In genomic region chr3:131260525-131260924, GRCh38 we compare ENCODE assay signal across 28 cellular contexts.
"Had no signal": no experiment of that assay in that cellular context is flagged by ENCODE, and none has a peak within 500 bp of the region (broad histone marks: within the 10 kb centered on the region; RNA-seq: fewer than 3 reads in every experiment).

No MANE protein-coding gene starts in this region.

- H3K27me3 Mint-ChIP-seq: activated B cell treated with CpG ODN at 0.5 μM for 24 hours; activated CD8-positive, alpha-beta memory T cell treated with anti-CD3 and anti-CD28 coated beads, Interleukin-2, amount 10 ng/mL, durations not matched to agents 7 days and 5 days had no signal

- H3K27ac ChIP-seq: body of pancreas, cardiac muscle cell, coronary artery, dorsolateral prefrontal cortex, neutrophil, ovary, prostate gland, thoracic aorta had no signal

- DNase-seq: activated B cell treated with CpG ODN at 0.5 μM for 24 hours; activated CD4-positive, alpha-beta T cell treated with anti-CD3 and anti-CD28 coated beads, Interleukin-2, amount 50 U/mL, for 1 hour; activated CD8-positive, alpha-beta memory T cell treated with anti-CD3 and anti-CD28 coated beads, Interleukin-2, amount 10 ng/mL, durations not matched to agents 7 days and 5 days; activated CD8-positive, alpha-beta T cell treated with anti-CD3 and anti-CD28 coated beads, Interleukin-2, amount 10 ng/mL, durations not matched to agents 7 days and 5 days; activated T-cell treated with anti-CD3 and anti-CD28 coated beads, Interleukin-2, amount 50 U/mL, for 48 hours; aorta; body of pancreas; cerebellar nuclear complex; dorsolateral prefrontal cortex; effector memory CD4-positive, alpha-beta T cell; foreskin melanocyte; left ventricle myocardium superior; naive B cell; nephron progenitor cell; ovary; retina; small intestine; stimulated activated CD4-positive, alpha-beta T cell treated with anti-CD3 and anti-CD28 coated beads, Interleukin-4, amount 100 ng/mL, for 24 hours had no signal

- H3K36me3 ChIP-seq: cardiac muscle cell, neutrophil, ovary, prostate gland, thoracic aorta had no signal

- H3K4me1 ChIP-seq: body of pancreas, prostate gland had no signal

- H3K27me3 ChIP-seq: body of pancreas, cardiac muscle cell, dorsolateral prefrontal cortex, neutrophil, ovary had no signal

- H3K4me3 Mint-ChIP-seq: activated B cell treated with CpG ODN at 0.5 μM for 24 hours; activated CD8-positive, alpha-beta memory T cell treated with anti-CD3 and anti-CD28 coated beads, Interleukin-2, amount 10 ng/mL, durations not matched to agents 7 days and 5 days; activated CD8-positive, alpha-beta T cell treated with anti-CD3 and anti-CD28 coated beads, Interleukin-2, amount 10 ng/mL, durations not matched to agents 7 days and 5 days; naive B cell; nephron progenitor cell; stimulated activated effector memory CD8-positive, alpha-beta T cell treated with anti-CD3 and anti-CD28 coated beads, Interleukin-12 subunit alpha, Interleukin-12 subunit beta, amount 100 ng/mL, for 72 hours; stimulated activated naive CD8-positive, alpha-beta T cell treated with anti-CD3 and anti-CD28 coated beads, Interleukin-15, Interleukin-2, amounts not matched to agents 100 ng/mL and 50 ng/mL, for 24 hours had no signal

- H3K27ac Mint-ChIP-seq: activated B cell treated with CpG ODN at 0.5 μM for 24 hours; activated CD8-positive, alpha-beta memory T cell treated with anti-CD3 and anti-CD28 coated beads, Interleukin-2, amount 10 ng/mL, durations not matched to agents 7 days and 5 days; activated CD8-positive, alpha-beta T cell treated with anti-CD3 and anti-CD28 coated beads, Interleukin-2, amount 10 ng/mL, durations not matched to agents 7 days and 5 days; activated naive CD4-positive, alpha-beta T cell treated with anti-CD3 and anti-CD28 coated beads, Interleukin-2, amount 50 U/mL, for 72 hours; activated T-helper 2 cell treated with anti-CD3 and anti-CD28 coated beads, Interferon-gamma antibody, Interleukin-2, Interleukin-4, amounts not matched to agents 10 μg/mL and 5 μg/mL and 100 μg/mL, durations not matched to agents 14 hours and 24 hours and 36 hours; nephron progenitor cell; stimulated activated effector memory CD8-positive, alpha-beta T cell treated with anti-CD3 and anti-CD28 coated beads, Interleukin-12 subunit alpha, Interleukin-12 subunit beta, amount 100 ng/mL, for 72 hours; stimulated activated naive CD8-positive, alpha-beta T cell treated with anti-CD3 and anti-CD28 coated beads, Interleukin-15, Interleukin-2, amounts not matched to agents 100 ng/mL and 50 ng/mL, for 24 hours had no signal

- ATAC-seq: activated CD8-positive, alpha-beta memory T cell treated with anti-CD3 and anti-CD28 coated beads, Interleukin-2, amount 10 ng/mL, durations not matched to agents 7 days and 5 days; activated CD8-positive, alpha-beta T cell treated with anti-CD3 and anti-CD28 coated beads, Interleukin-2, amount 10 ng/mL, durations not matched to agents 7 days and 5 days; activated naive CD4-positive, alpha-beta T cell treated with anti-CD3 and anti-CD28 coated beads, Interleukin-2, amount 50 U/mL, for 72 hours; body of pancreas; left ventricle myocardium superior; sciatic nerve; stimulated activated effector memory CD8-positive, alpha-beta T cell treated with anti-CD3 and anti-CD28 coated beads, Interleukin-12 subunit alpha, Interleukin-12 subunit beta, amount 100 ng/mL, for 72 hours had no signal

- H3K4me1 Mint-ChIP-seq: activated B cell treated with CpG ODN at 0.5 μM for 24 hours; activated CD8-positive, alpha-beta memory T cell treated with anti-CD3 and anti-CD28 coated beads, Interleukin-2, amount 10 ng/mL, durations not matched to agents 7 days and 5 days; naive B cell; nephron progenitor cell; stimulated activated effector memory CD8-positive, alpha-beta T cell treated with anti-CD3 and anti-CD28 coated beads, Interleukin-12 subunit alpha, Interleukin-12 subunit beta, amount 100 ng/mL, for 72 hours had no signal

- H3K4me3 ChIP-seq: body of pancreas, cardiac muscle cell, coronary artery, dorsolateral prefrontal cortex, ovary, prostate gland, thoracic aorta had no signal

- H3K9me3 Mint-ChIP-seq: activated naive CD4-positive, alpha-beta T cell treated with anti-CD3 and anti-CD28 coated beads, Interleukin-2, amount 50 U/mL, for 72 hours had no signal

- H3K36me3 Mint-ChIP-seq: naive B cell; stimulated activated effector memory CD8-positive, alpha-beta T cell treated with anti-CD3 and anti-CD28 coated beads, Interleukin-12 subunit alpha, Interleukin-12 subunit beta, amount 100 ng/mL, for 72 hours had no signal

- H3K9me3 ChIP-seq: body of pancreas, neutrophil, ovary, prostate gland had no signal
